8 cellular contexts compared by ENCODE assay signal in the genomic region with DNA sequence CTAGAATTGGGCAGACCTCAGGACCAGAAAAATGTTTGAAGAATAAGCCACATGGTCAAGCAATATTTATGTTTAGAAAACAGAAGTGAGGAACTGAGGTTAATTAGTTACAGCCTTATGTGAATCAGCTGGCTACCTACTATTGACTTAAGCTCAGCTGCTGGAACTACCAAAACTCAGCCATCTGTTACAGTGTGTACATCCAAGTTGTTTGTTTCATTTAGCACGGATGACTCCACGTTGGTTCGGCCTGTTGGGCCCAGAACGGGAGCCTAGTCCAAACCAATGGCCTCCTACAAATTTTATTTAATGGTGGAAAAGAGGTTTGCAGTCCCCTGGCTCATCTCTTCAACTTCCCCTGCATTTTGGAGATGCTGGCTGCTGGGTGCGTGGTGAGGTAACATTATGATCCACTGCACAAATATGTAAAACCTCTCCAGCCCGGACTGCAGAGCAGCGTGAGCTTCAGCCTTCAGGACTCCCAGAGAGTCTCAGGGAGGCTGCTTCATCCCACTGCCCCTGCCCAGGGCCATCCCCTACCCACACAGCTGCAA.
DNase-seq lines count a peak whose midpoint lies in the region; ATAC-seq and TF ChIP-seq lines count a peak whose summit lies in the region.

No MANE protein-coding gene starts in this region.

- H3K4me3 Mint-ChIP-seq in type B pancreatic cell, result no peak overlapping the region
- no peak overlapping the region for H3K4me3 Mint-ChIP-seq in natural killer cell treated with Interleukin-12 subunit alpha and Interleukin-12 subunit beta and Interleukin-15 and Interleukin-18, amount 100 ng/mL, for 72 hours
- no peak overlapping the region for H3K4me3 Mint-ChIP-seq in activated T-cell treated with anti-CD3 and anti-CD28 coated beads, Interleukin-2, amount 50 U/mL, for 72 hours

- TF ChIP-seq CTCF in type B pancreatic cell (conservative IDR thresholded peaks at IDR 0.05), result no peak

- no peaks in the 10 kb centered on the region for H3K9me3 Mint-ChIP-seq in type B pancreatic cell
- no peaks in the 10 kb centered on the region for H3K9me3 Mint-ChIP-seq in natural killer cell treated with Interleukin-12 subunit alpha and Interleukin-12 subunit beta and Interleukin-15 and Interleukin-18, amount 100 ng/mL, for 72 hours
- no peaks in the 10 kb centered on the region for H3K9me3 Mint-ChIP-seq in activated T-cell treated with anti-CD3 and anti-CD28 coated beads, Interleukin-2, amount 50 U/mL, for 72 hours

- peak overlapping the region; percentile 51 for H3K27ac Mint-ChIP-seq in type B pancreatic cell
- no peak overlapping the region for H3K27ac Mint-ChIP-seq in natural killer cell treated with Interleukin-12 subunit alpha and Interleukin-12 subunit beta and Interleukin-15 and Interleukin-18, amount 100 ng/mL, for 72 hours
- no peak overlapping the region for H3K27ac Mint-ChIP-seq in activated T-cell treated with anti-CD3 and anti-CD28 coated beads, Interleukin-2, amount 50 U/mL, for 72 hours

- H3K36me3 Mint-ChIP-seq in type B pancreatic cell, result no peaks in the 10 kb centered on the region
- H3K36me3 Mint-ChIP-seq in natural killer cell treated with Interleukin-12 subunit alpha and Interleukin-12 subunit beta and Interleukin-15 and Interleukin-18, amount 100 ng/mL, for 72 hours, result no peaks in the 10 kb centered on the region
- no peaks in the 10 kb centered on the region for H3K36me3 Mint-ChIP-seq in activated T-cell treated with anti-CD3 and anti-CD28 coated beads, Interleukin-2, amount 50 U/mL, for 72 hours (ENCODE audit: insufficient read depth in 2 of 2)

- no peaks in the 10 kb centered on the region for H3K27me3 Mint-ChIP-seq in type B pancreatic cell
- H3K27me3 Mint-ChIP-seq in natural killer cell treated with Interleukin-12 subunit alpha and Interleukin-12 subunit beta and Interleukin-15 and Interleukin-18, amount 100 ng/mL, for 72 hours, result no peaks in the 10 kb centered on the region
- H3K27me3 Mint-ChIP-seq in activated T-cell treated with anti-CD3 and anti-CD28 coated beads, Interleukin-2, amount 50 U/mL, for 72 hours (ENCODE audit: low read depth), result no peaks in the 10 kb centered on the region

- ATAC-seq in GM18519 (IDR thresholded peaks at IDR 0.05; ENCODE audit: low FRiP score, unreplicated experiment) (peak; percentile 48), HG02840 (IDR thresholded peaks at IDR 0.05; ENCODE audit: low FRiP score, unreplicated experiment) (peak; percentile 84)
- no peak for ATAC-seq in natural killer cell treated with Interleukin-12 subunit alpha and Interleukin-12 subunit beta and Interleukin-15 and Interleukin-18, amount 100 ng/mL, for 72 hours
- ATAC-seq in activated T-cell treated with anti-CD3 and anti-CD28 coated beads, Interleukin-2, amount 50 U/mL, for 72 hours (replicated peaks in 1 of 2), result no peak

- H3K4me1 Mint-ChIP-seq in type B pancreatic cell (ENCODE audit: unreplicated experiment), result peaks cover 7% of the 10 kb centered on the region
- H3K4me1 Mint-ChIP-seq in natural killer cell treated with Interleukin-12 subunit alpha and Interleukin-12 subunit beta and Interleukin-15 and Interleukin-18, amount 100 ng/mL, for 72 hours (ENCODE audit: low read depth in 2 of 2), result peaks cover 9% of the 10 kb centered on the region in 2 donors
- H3K4me1 Mint-ChIP-seq in activated T-cell treated with anti-CD3 and anti-CD28 coated beads, Interleukin-2, amount 50 U/mL, for 72 hours (ENCODE audit: low read depth), result peaks cover 1% of the 10 kb centered on the region

- DNase-seq in NCI-H82 treated with DMSO at 0.1 percent for 48 hours (lab: John Stamatoyannopoulos, UW; ENCODE audit: unreplicated experiment) (peak; percentile 52), glomerular visceral epithelial cell (ENCODE audit: extremely low spot score) (peak; percentile 83), type B pancreatic cell (ENCODE audit: extremely low spot score, unreplicated experiment) (no peak), GDM1 (lab: John Stamatoyannopoulos, UW) (no peak)
- DNase-seq in natural killer cell treated with Interleukin-12 subunit alpha and Interleukin-12 subunit beta and Interleukin-15 and Interleukin-18, amount 100 ng/mL, for 72 hours (ENCODE audit: low spot score), result no peak
- no peak for DNase-seq in activated T-cell treated with anti-CD3 and anti-CD28 coated beads, Interleukin-2, amount 50 U/mL, for 72 hours

Comparison
In these comparisons a context has a peak if more than half of its experiments do, and no peak if none do; other contexts are left out.
1. ATAC-seq: peak in GM18519 (single experiment) and HG02840 (single experiment); none in natural killer cell treated with Interleukin-12 subunit alpha and Interleukin-12 subunit beta and Interleukin-15 and Interleukin-18, amount 100 ng/mL, for 72 hours (0 of 2) and activated T-cell treated with anti-CD3 and anti-CD28 coated beads, Interleukin-2, amount 50 U/mL, for 72 hours (0 of 2).
2. DNase-seq: peak in NCI-H82 treated with DMSO at 0.1 percent for 48 hours (single experiment) and glomerular visceral epithelial cell (single experiment); none in type B pancreatic cell (single experiment), natural killer cell treated with Interleukin-12 subunit alpha and Interleukin-12 subunit beta and Interleukin-15 and Interleukin-18, amount 100 ng/mL, for 72 hours (single experiment), GDM1 (single experiment) and activated T-cell treated with anti-CD3 and anti-CD28 coated beads, Interleukin-2, amount 50 U/mL, for 72 hours (0 of 2).